Comparison of ENCODE assay signal across 19 cellular contexts in genomic region chr4:25821267-25821666, GRCh38.
"Had no signal": no experiment of that assay in that cellular context is flagged by ENCODE, and none has a peak within 500 bp of the region (broad histone marks: within the 10 kb centered on the region; RNA-seq: fewer than 3 reads in every experiment).

No MANE protein-coding gene starts in this region.

- H3K27ac ChIP-seq: HL-60, RWPE1 had no signal

- DNase-seq: Karpas-422, KG1, MM.1S, NCI-H1092 treated with DMSO at 0.1 percent for 48 hours, NCI-H1436, NCI-H187, NCI-H2029, NCI-H2081 treated with DMSO at 0.1 percent for 48 hours, NCI-H2171, NCI-H226, NCI-H446, NCI-H510A, NCI-H69, NCI-H774, SHP77 had no signal

- FAIRE-seq: HTR-8/SVneo had no signal

- ATAC-seq: Panc1 had no signal
